In genomic region chr14:61956517-61956916, GRCh38 we compare ENCODE assay signal across 25 cellular contexts.
DNase-seq lines count a peak whose midpoint lies in the region; ATAC-seq, FAIRE-seq and TF ChIP-seq lines count a peak whose summit lies in the region.
"Had no signal": no experiment of that assay in that cellular context is flagged by ENCODE, and none has a peak within 500 bp of the region (broad histone marks: within the 10 kb centered on the region; RNA-seq: fewer than 3 reads in every experiment).

No MANE protein-coding gene starts in this region.

- no peaks in the 10 kb centered on the region for H4K20me1 ChIP-seq in IMR-90 (ENCODE audit: insufficient read depth, low read length)
- no peaks in the 10 kb centered on the region for H4K20me1 ChIP-seq in K562 (replicated peaks; ENCODE audit: control insufficient read depth, insufficient read depth, low read length)
- no peaks in the 10 kb centered on the region for H4K20me1 ChIP-seq in PC-9 (ENCODE audit: insufficient read depth)
- H4K20me1 ChIP-seq: BLaER1 had no signal

- no peak overlapping the region for H3K14ac ChIP-seq in IMR-90 (replicated peaks; ENCODE audit: low read depth, low read length)

- H3K79me2 ChIP-seq in K562 (ENCODE audit: control insufficient read depth, insufficient read depth, low read length) (no peaks in the 10 kb centered on the region), PC-9 (ENCODE audit: low read depth) (no peaks in the 10 kb centered on the region)

- WGBS in IMR-90 (ENCODE audit: extremely low coverage in 2 of 2, insufficient read length in 1 of 2), 2 experiments, result 100% methylated on average over 1 of the region's 1 CpG; no CpG with 5 or more reads in 1 of the 2 experiments
- WGBS in K562 (ENCODE audit: insufficient coverage, low coverage, missing lambda C conversion rate), result 0% methylated on average over 1 of the region's 1 CpG

- no peak overlapping the region for H2BK20ac ChIP-seq in IMR-90 (ENCODE audit: low read depth, low read length)

- no peak for TF ChIP-seq EP300 in K562 (IDR thresholded peaks at IDR 0.05; ENCODE audit: low read length)

- no peaks in the 10 kb centered on the region for H3K36me3 Mint-ChIP-seq in stimulated activated effector memory CD8-positive, alpha-beta T cell treated with anti-CD3 and anti-CD28 coated beads, Interleukin-12 subunit alpha, Interleukin-12 subunit beta, amount 100 ng/mL, for 72 hours
- H3K36me3 Mint-ChIP-seq: CD14-positive monocyte; CD4-positive, alpha-beta memory T cell; CD4-positive, CD25-positive, alpha-beta regulatory T cell had no signal

- H3K4me2 ChIP-seq in IMR-90 (ENCODE audit: low read depth, low read length), result no peak overlapping the region
- H3K4me2 ChIP-seq in K562 (ENCODE audit: insufficient read depth, low read length), result no peak overlapping the region
- no peak overlapping the region for H3K4me2 ChIP-seq in PC-9
- H3K4me2 ChIP-seq: BLaER1 had no signal

- peaks cover 6% of the 10 kb centered on the region for H3K4me1 ChIP-seq in IMR-90 (ENCODE audit: control insufficient read depth, insufficient read depth, low read length)
- no peaks in the 10 kb centered on the region for H3K4me1 ChIP-seq in K562 (replicated peaks in 1 of 2; ENCODE audit: control insufficient read depth in 2 of 2, insufficient read depth in 2 of 2, low read length in 2 of 2)
- H3K4me1 ChIP-seq in PC-9 (replicated peaks; ENCODE audit: insufficient read depth), result no peaks in the 10 kb centered on the region
- H3K4me1 ChIP-seq: BE2C, BLaER1 had no signal

- no peak overlapping the region for H4K91ac ChIP-seq in IMR-90 (ENCODE audit: insufficient read depth, low read depth, low read length)

- no peak overlapping the region for H3K4me3 ChIP-seq in IMR-90 (ENCODE audit: insufficient read depth, low read depth, low read length)
- H3K4me3 ChIP-seq in K562, result no peak overlapping the region
- H3K4me3 ChIP-seq in PC-9, result no peak overlapping the region
- H3K4me3 ChIP-seq: BLaER1, GM12878 had no signal

- H3K9me1 ChIP-seq in IMR-90 (ENCODE audit: insufficient read depth, low read length) (peaks cover 3% of the 10 kb centered on the region; the same call in 1 of the 2 replicates), K562 (ENCODE audit: control insufficient read depth, insufficient read depth, low read length) (no peaks in the 10 kb centered on the region)

- H3K9me3 Mint-ChIP-seq in stimulated activated effector memory CD8-positive, alpha-beta T cell treated with anti-CD3 and anti-CD28 coated beads, Interleukin-12 subunit alpha, Interleukin-12 subunit beta, amount 100 ng/mL, for 72 hours, result peaks cover 3% of the 10 kb centered on the region

- no peak overlapping the region for H3K9ac ChIP-seq in IMR-90 (ENCODE audit: low read depth, low read length)
- no peak overlapping the region for H3K9ac ChIP-seq in K562 (ENCODE audit: insufficient read depth in 1 of 2, low read depth in 2 of 2, low read length in 2 of 2)
- H3K9ac ChIP-seq: BLaER1 had no signal

- POLR2A ChIA-PET in IMR-90 (lab: Charles Lee; ENCODE audit: unreplicated experiment) (no interaction called here), K562 (lab: Yijun Ruan, JAX) (no interaction called here), PC-9 (lab: Charles Lee; ENCODE audit: unreplicated experiment) (no interaction called here)

- TF ChIP-seq RAD21 in IMR-90 (IDR thresholded peaks at IDR 0.05; ENCODE audit: low read length) (no peak), K562 (CRISPR knock-in tag; conservative IDR thresholded peaks at IDR 0.05 in 1 of 2, IDR thresholded peaks at IDR 0.05 in 1 of 2) (no peak)

- no TSS peak for BruUV-seq in IMR-90 (replicated peaks; lab: Mats Ljungman, UMichigan)
- no TSS peak for BruUV-seq in K562 (replicated peaks; lab: Mats Ljungman, UMichigan)
- no TSS peak for BruUV-seq in PC-9 (replicated peaks; lab: Mats Ljungman, UMichigan)

- no peak overlapping the region for H2BK15ac ChIP-seq in IMR-90 (ENCODE audit: low read depth, low read length)

- H3K4me3 Mint-ChIP-seq in stimulated activated effector memory CD8-positive, alpha-beta T cell treated with anti-CD3 and anti-CD28 coated beads, Interleukin-12 subunit alpha, Interleukin-12 subunit beta, amount 100 ng/mL, for 72 hours, result no peak overlapping the region
- H3K4me3 Mint-ChIP-seq: CD14-positive monocyte; CD4-positive, alpha-beta memory T cell; CD4-positive, CD25-positive, alpha-beta regulatory T cell; CD8-positive, alpha-beta memory T cell had no signal

- H4K8ac ChIP-seq in IMR-90 (ENCODE audit: low read depth in 2 of 2, low read length in 2 of 2), result no peak overlapping the region

- no peak overlapping the region for H3K27ac ChIP-seq in IMR-90 (ENCODE audit: insufficient read depth, low read length)
- H3K27ac ChIP-seq in K562 (ENCODE audit: extremely low read depth, low read depth, low read length), result no peak overlapping the region
- H3K27ac ChIP-seq in PC-9, result no peak overlapping the region
- H3K27ac ChIP-seq: BLaER1 had no signal

- H3K9me3 ChIP-seq in IMR-90 (ENCODE audit: control insufficient read depth, insufficient read depth, low read length) (peaks cover 6% of the 10 kb centered on the region; the same call in 1 of the 2 replicates), K562 (replicated peaks; ENCODE audit: control insufficient read depth, insufficient read depth, low read depth, low read length) (no peaks in the 10 kb centered on the region), PC-9 (ENCODE audit: insufficient read depth, low read depth) (peaks cover 15% of the 10 kb centered on the region)
- H3K9me3 ChIP-seq: BE2C had no signal

- peaks cover 0 to 4% of the 10 kb centered on the region in 2 experiments; a peak in 3 of 4 replicates for H3K79me1 ChIP-seq in IMR-90 (ENCODE audit: low read depth in 1 of 2, low read length in 2 of 2)

- no peak overlapping the region for H3K4ac ChIP-seq in IMR-90 (ENCODE audit: low read depth, low read length)

- no peak overlapping the region for H4K5ac ChIP-seq in IMR-90 (ENCODE audit: low read depth, low read length)

- no peak overlapping the region for H2BK120ac ChIP-seq in IMR-90 (ENCODE audit: low read depth, low read length)

- H2AFZ ChIP-seq in IMR-90 (replicated peaks; ENCODE audit: low read length, poor library complexity) (no peak overlapping the region), K562 (ENCODE audit: low read depth, low read length) (no peak overlapping the region), PC-9 (no peak overlapping the region)

- no peak overlapping the region for H2AK5ac ChIP-seq in IMR-90 (ENCODE audit: low read depth, low read length)

- H3K23ac ChIP-seq in IMR-90 (ENCODE audit: low read depth, low read length), result no peak overlapping the region

- TF ChIP-seq POLR2A in IMR-90 (IDR thresholded peaks at IDR 0.05; ENCODE audit: low read depth, low read length), result no peak
- TF ChIP-seq POLR2A in K562 (conservative IDR thresholded peaks at IDR 0.05), result no peak

- ATAC-seq in IMR-90 (ENCODE audit: low read depth), result no peak
- no peak for ATAC-seq in K562
- ATAC-seq in stimulated activated effector memory CD8-positive, alpha-beta T cell treated with anti-CD3 and anti-CD28 coated beads, Interleukin-12 subunit alpha, Interleukin-12 subunit beta, amount 100 ng/mL, for 72 hours, result no peak
- ATAC-seq: GM12878 had no signal

- in situ Hi-C loops in IMR-90 (cut with MboI; ENCODE audit: low sequenced_read_pairs), result no loop called here
- in situ Hi-C loops in K562 (cut with MboI), result no loop called here

- TF ChIP-seq CTCF in IMR-90 (conservative IDR thresholded peaks at IDR 0.05; ENCODE audit: low read depth, low read length) (no peak), K562 (IDR thresholded peaks at IDR 0.05 in 2 of 3, conservative IDR thresholded peaks at IDR 0.05 in 1 of 3; ENCODE audit: insufficient read depth in 2 of 3, low read depth in 1 of 3, low read length in 3 of 3) (no peak), PC-9 (conservative IDR thresholded peaks at IDR 0.05) (no peak)

- no peak overlapping the region for H2BK5ac ChIP-seq in IMR-90 (ENCODE audit: low read depth, low read length, poor library complexity, severe bottlenecking)

- DNase-seq in IMR-90, result no peak
- no peak for DNase-seq in K562 (ENCODE audit: extremely low read depth in 1 of 4, low spot score in 3 of 4)
- DNase-seq in stimulated activated effector memory CD8-positive, alpha-beta T cell treated with anti-CD3 and anti-CD28 coated beads, Interleukin-12 subunit alpha, Interleukin-12 subunit beta, amount 100 ng/mL, for 72 hours (ENCODE audit: low spot score in 2 of 2), result no peak
- DNase-seq in PC-9, result no peak
- no peak for DNase-seq in mucosa of gallbladder (ENCODE audit: low spot score)
- DNase-seq: 8988T; ACHN; BE2C; C1 segment of cervical spinal cord; CD4-positive, alpha-beta memory T cell; CD4-positive, CD25-positive, alpha-beta regulatory T cell; CD8-positive, alpha-beta memory T cell; COR-L47; DMS 273 treated with DMSO at 0.1 percent for 48 hours; DMS153; DMS53; DMS79; DND-41; EL; GDM1 had no signal

- intact Hi-C loops in IMR-90 (cut with micrococcal nuclease) (no loop called here), K562 (cut with micrococcal nuclease) (no loop called here), PC-9 (cut with micrococcal nuclease; ENCODE audit: unreplicated experiment) (no loop called here)

- CTCF ChIA-PET in IMR-90 (lab: Yijun Ruan, JAX), result no interaction called here
- CTCF ChIA-PET in K562 (lab: Yijun Ruan, JAX; ENCODE audit: low intra/inter-chr PET ratio), result no interaction called here
- CTCF ChIA-PET in PC-9 (lab: Charles Lee), result no interaction called here

- no peak overlapping the region for H3K18ac ChIP-seq in IMR-90 (ENCODE audit: low read depth, low read length)

- H3K36me3 ChIP-seq in IMR-90 (ENCODE audit: control insufficient read depth, insufficient read depth, low read length) (no peaks in the 10 kb centered on the region), K562 (ENCODE audit: control insufficient read depth, insufficient read depth, low read length) (no peaks in the 10 kb centered on the region), PC-9 (ENCODE audit: low read depth) (no peaks in the 10 kb centered on the region)
- H3K36me3 ChIP-seq: BE2C, BLaER1 had no signal

- H3K4me1 Mint-ChIP-seq in stimulated activated effector memory CD8-positive, alpha-beta T cell treated with anti-CD3 and anti-CD28 coated beads, Interleukin-12 subunit alpha, Interleukin-12 subunit beta, amount 100 ng/mL, for 72 hours, result no peaks in the 10 kb centered on the region
- H3K4me1 Mint-ChIP-seq: CD14-positive monocyte; CD4-positive, alpha-beta memory T cell; CD4-positive, CD25-positive, alpha-beta regulatory T cell; CD8-positive, alpha-beta memory T cell had no signal

- H3F3A ChIP-seq in PC-9 (ENCODE audit: insufficient read depth, low read depth), result no peaks in the 10 kb centered on the region

- H3K27me3 ChIP-seq in IMR-90 (ENCODE audit: control insufficient read depth, insufficient read depth, low read length), result no peaks in the 10 kb centered on the region
- H3K27me3 ChIP-seq in K562 (ENCODE audit: control insufficient read depth in 2 of 2, insufficient read depth in 2 of 2, low read length in 2 of 2), result no peaks in the 10 kb centered on the region
- no peaks in the 10 kb centered on the region for H3K27me3 ChIP-seq in PC-9 (ENCODE audit: insufficient read depth, low read depth)
- H3K27me3 ChIP-seq: BLaER1 had no signal

- no peak overlapping the region for H3K27ac Mint-ChIP-seq in stimulated activated effector memory CD8-positive, alpha-beta T cell treated with anti-CD3 and anti-CD28 coated beads, Interleukin-12 subunit alpha, Interleukin-12 subunit beta, amount 100 ng/mL, for 72 hours
- H3K27ac Mint-ChIP-seq: CD14-positive monocyte; CD4-positive, alpha-beta memory T cell; CD4-positive, CD25-positive, alpha-beta regulatory T cell; CD8-positive, alpha-beta memory T cell had no signal

- no peaks in the 10 kb centered on the region for H3K9me2 ChIP-seq in PC-9 (ENCODE audit: insufficient read depth)

- H2AK9ac ChIP-seq in IMR-90 (replicated peaks; ENCODE audit: low read depth, low read length, poor library complexity), result no peak overlapping the region

- dilution Hi-C loops in IMR-90 (cut with HindIII; ENCODE audit: low sequenced_read_pairs, unreplicated experiment), result no loop called here

- no peak overlapping the region for H3K56ac ChIP-seq in IMR-90 (ENCODE audit: extremely low read depth, insufficient read depth, low read length)

- FAIRE-seq in K562 (lab: Jason Lieb, UNC), result no peak
- FAIRE-seq: GM12878, GM12892, GM18507 had no signal
